ENCODE assay signal across 10 cellular contexts in genomic region chr3:60555704-60556340, GRCh38.
DNase-seq lines count a peak whose midpoint lies in the region; ATAC-seq and TF ChIP-seq lines count a peak whose summit lies in the region.
"Had no signal": no experiment of that assay in that cellular context is flagged by ENCODE, and none has a peak within 500 bp of the region (broad histone marks: within the 10 kb centered on the region; RNA-seq: fewer than 3 reads in every experiment).

No MANE protein-coding gene starts in this region.

- H3K36me3 ChIP-seq in right lobe of liver = no peaks in the 10 kb centered on the region

- H3K4me3 ChIP-seq in astrocyte of the spinal cord (ENCODE audit: low read depth, low read length) = no peak overlapping the region
- no peak overlapping the region for H3K4me3 ChIP-seq in right lobe of liver

- intact Hi-C loops in posterior vena cava (cut with DNase I) (no loop called here), right lobe of liver (cut with DNase I) (no loop called here)

- in situ Hi-C loops in astrocyte of the spinal cord (cut with HindIII; ENCODE audit: low sequenced_read_pairs) = no loop called here

- no peak for TF ChIP-seq POLR2A in right lobe of liver (IDR thresholded peaks at IDR 0.05)

- no peaks in the 10 kb centered on the region for H3K4me1 ChIP-seq in right lobe of liver

- H3K27ac ChIP-seq in right lobe of liver = no peak overlapping the region

- no peaks in the 10 kb centered on the region for H3K27me3 ChIP-seq in right lobe of liver

- DNase-seq in AG20443 (ENCODE audit: low spot score) = peak; percentile 20
- peak; percentile 77 for DNase-seq in astrocyte of the spinal cord (ENCODE audit: low read depth, low spot score)
- DNase-seq in DMS 273 treated with DMSO at 0.1 percent for 48 hours (lab: John Stamatoyannopoulos, UW) = no peak
- DNase-seq in posterior vena cava (ENCODE audit: low spot score) = no peak
- DNase-seq in right lobe of liver = no peak
- no peak for DNase-seq in dermis blood vessel endothelial cell
- DNase-seq: DMS53 had no signal

- WGBS in right lobe of liver (ENCODE audit: insufficient coverage, low coverage, low lambda C conversion rate, missing lambda C conversion rate) = 81% methylated on average over 2 of the region's 4 CpGs

- TF ChIP-seq CTCF in astrocyte of the spinal cord (IDR thresholded peaks at IDR 0.05; ENCODE audit: low read depth, low read length) (no peak), right lobe of liver (IDR thresholded peaks at IDR 0.05) (no peak)

- no peaks in the 10 kb centered on the region for H3K9me3 ChIP-seq in right lobe of liver

- ATAC-seq in GM19438 (IDR thresholded peaks at IDR 0.05; ENCODE audit: low read depth, unreplicated experiment) = peak; percentile 91
- ATAC-seq in HG03097 (IDR thresholded peaks at IDR 0.05; ENCODE audit: low FRiP score, unreplicated experiment) = peak; percentile 95
- ATAC-seq in right lobe of liver = no peak
- ATAC-seq: SK-N-SH treated with all-trans-retinoic acid at 6 μM for 48 hours had no signal

Comparison
In these comparisons a context has a peak if more than half of its experiments do, and no peak if none do; other contexts are left out.
1. DNase-seq: peak in AG20443 (single experiment) and astrocyte of the spinal cord (single experiment); none in DMS 273 treated with DMSO at 0.1 percent for 48 hours (single experiment), posterior vena cava (single experiment), right lobe of liver (0 of 3) and dermis blood vessel endothelial cell (single experiment).
2. ATAC-seq: peak in GM19438 (single experiment) and HG03097 (single experiment); none in right lobe of liver (0 of 4).